ENCODE assay signal across 8 cellular contexts in the genomic region with DNA sequence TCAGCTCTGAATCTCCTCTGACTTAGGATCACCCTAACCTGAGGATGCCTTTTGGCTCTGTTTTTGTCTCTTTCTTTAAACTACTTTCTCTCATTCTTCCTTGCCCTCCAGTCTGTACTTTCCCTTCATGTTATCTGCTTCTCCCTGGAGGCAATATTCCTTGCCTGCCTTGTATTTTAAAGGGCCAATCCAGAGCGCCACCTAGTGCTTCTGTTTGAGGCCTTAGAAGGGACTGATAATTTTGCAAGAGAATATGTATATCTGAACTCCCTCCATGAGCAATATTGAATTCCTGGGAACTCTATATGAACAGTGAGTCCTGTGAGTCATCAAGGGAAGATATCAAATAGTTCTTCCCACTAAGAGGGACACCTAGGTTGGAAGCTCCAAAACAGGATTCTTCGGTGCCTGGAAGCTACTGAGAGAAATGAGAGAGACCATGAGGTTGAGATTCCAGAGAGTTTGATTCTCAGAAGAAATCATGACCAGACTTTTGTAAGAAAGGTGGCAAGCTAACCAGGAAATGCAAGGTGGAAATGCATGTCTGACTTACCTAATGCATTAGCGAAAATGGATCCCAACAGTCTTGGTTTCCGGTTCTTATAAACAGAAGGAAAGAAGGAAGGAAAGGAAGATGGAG.
DNase-seq lines count a peak whose midpoint lies in the region; ATAC-seq and TF ChIP-seq lines count a peak whose summit lies in the region.

No MANE protein-coding gene starts in this region.

- H3K36me3 ChIP-seq in DOHH2 (ENCODE audit: control insufficient read depth, low read length) (no peaks in the 10 kb centered on the region), OCI-LY3 (replicated peaks; ENCODE audit: low read depth, low read length) (no peaks in the 10 kb centered on the region)

- no peaks in the 10 kb centered on the region for H3F3A ChIP-seq in DOHH2 (ENCODE audit: control insufficient read depth, insufficient read depth)

- no peaks in the 10 kb centered on the region for H4K20me1 ChIP-seq in DOHH2 (ENCODE audit: control insufficient read depth, insufficient read depth, low read depth, low read length)
- 0 out of 2 replicates have a peak, but pooled peaks cover 5% of the 10 kb centered on the region for H4K20me1 ChIP-seq in OCI-LY3 (ENCODE audit: insufficient read depth, low read length)

- H3K4me1 ChIP-seq in DOHH2 (ENCODE audit: control insufficient read depth, low read length) (no peaks in the 10 kb centered on the region), OCI-LY3 (ENCODE audit: low read length) (peaks cover 16% of the 10 kb centered on the region), right cardiac atrium (ENCODE audit: control insufficient read depth, insufficient read depth, low read length) (no peaks in the 10 kb centered on the region)

- H3K27ac ChIP-seq in DOHH2 (ENCODE audit: low read depth, low read length) (no peak overlapping the region), OCI-LY3 (ENCODE audit: low read length) (no peak overlapping the region), right cardiac atrium (ENCODE audit: low read length) (no peak overlapping the region)

- ATAC-seq in HG02642 (IDR thresholded peaks at IDR 0.05; ENCODE audit: poor library complexity, unreplicated experiment), result peak; percentile 52
- peak in 1 of 2 donors; percentile 48 for ATAC-seq in right cardiac atrium
- no peak for ATAC-seq in HG03442 (IDR thresholded peaks at IDR 0.05; ENCODE audit: unreplicated experiment)
- ATAC-seq in HG02970 (IDR thresholded peaks at IDR 0.05; ENCODE audit: low FRiP score, unreplicated experiment), result no peak

- no peak overlapping the region for H3K9ac ChIP-seq in OCI-LY3 (ENCODE audit: low read length)

- H3K4me3 ChIP-seq in DOHH2 (ENCODE audit: low read length) (no peak overlapping the region), OCI-LY3 (ENCODE audit: low read length) (no peak overlapping the region), right cardiac atrium (ENCODE audit: low read length) (no peak overlapping the region)

- H3K4me2 ChIP-seq in DOHH2 (ENCODE audit: low read length) (no peak overlapping the region), OCI-LY3 (ENCODE audit: low read length) (no peak overlapping the region)

- TF ChIP-seq CTCF in DOHH2 (IDR thresholded peaks at IDR 0.05; ENCODE audit: low read depth, low read length, poor library complexity, severe bottlenecking) (peak; percentile 83), OCI-LY3 (IDR thresholded peaks at IDR 0.05; ENCODE audit: low read depth, low read length) (peak; percentile 84)

- H3K79me2 ChIP-seq in DOHH2 (ENCODE audit: control insufficient read depth, low read length) (no peaks in the 10 kb centered on the region), OCI-LY3 (ENCODE audit: low read length) (no peaks in the 10 kb centered on the region)

- peak; percentile 29 for DNase-seq in activated naive CD4-positive, alpha-beta T cell treated with Interleukin-2 at 50 U/mL for 16 hours
- DNase-seq in right cardiac atrium, result peak in 2 of 3 donors; percentile 15 to 51
- DNase-seq in stimulated activated CD4-positive, alpha-beta T cell treated with anti-CD3 and anti-CD28 coated beads, Interleukin-15, amount 100 ng/mL, for 24 hours, result peak; percentile 57

- WGBS in right cardiac atrium, result 70% methylated on average over 4 of the region's 4 CpGs

- H2AFZ ChIP-seq in OCI-LY3 (ENCODE audit: low read depth, low read length), result no peak overlapping the region

- H3K9me2 ChIP-seq in DOHH2 (replicated peaks; ENCODE audit: control insufficient read depth, low read length), result no peaks in the 10 kb centered on the region

- intact Hi-C loops in right cardiac atrium (cut with DNase I), result no loop called here

- H3K27me3 ChIP-seq in DOHH2 (ENCODE audit: control insufficient read depth, low read length), result no peaks in the 10 kb centered on the region
- H3K27me3 ChIP-seq in OCI-LY3 (ENCODE audit: low read depth, low read length), result peaks cover 3% of the 10 kb centered on the region
- H3K27me3 ChIP-seq in right cardiac atrium (ENCODE audit: control insufficient read depth, insufficient read depth), result no peaks in the 10 kb centered on the region

- no peaks in the 10 kb centered on the region for H3K9me3 ChIP-seq in DOHH2 (ENCODE audit: control insufficient read depth, insufficient read depth, low read length)
- H3K9me3 ChIP-seq in OCI-LY3 (ENCODE audit: insufficient read depth, low read length), result no peaks in the 10 kb centered on the region
- no peaks in the 10 kb centered on the region for H3K9me3 ChIP-seq in right cardiac atrium (ENCODE audit: control insufficient read depth, low read length)
